8 cellular contexts compared by ENCODE assay signal in genomic region chr6:4155848-4156466, GRCh38. TPM values are rescaled to one million over a fixed set of nuclear protein-coding genes. Genes with fewer than 3 reads are reported as not detected.
DNase-seq lines count a peak whose midpoint lies in the region; ATAC-seq and TF ChIP-seq lines count a peak whose summit lies in the region.

No MANE protein-coding gene starts in this region.

- TF ChIP-seq CTCF in HEK293 (tag by site-specific recombination; IDR thresholded peaks at IDR 0.05) = peak; percentile 68

- H3K9me3 Mint-ChIP-seq in activated naive CD8-positive, alpha-beta T cell treated with anti-CD3 and anti-CD28 coated beads, Interleukin-2, amount 50 U/mL, for 24 hours = no peaks in the 10 kb centered on the region

- POLR2A ChIA-PET in HEK293 (lab: Yijun Ruan, JAX) = interaction anchor here (1.9 kb wide), 1 partner anchor 21 kb away, joined by 8 read pairs; the partner anchor contains the start of gene ECI2

- H3K4me1 Mint-ChIP-seq in activated naive CD8-positive, alpha-beta T cell treated with anti-CD3 and anti-CD28 coated beads, Interleukin-2, amount 50 U/mL, for 24 hours = peaks cover 6% of the 10 kb centered on the region

- H3K27ac Mint-ChIP-seq in activated naive CD8-positive, alpha-beta T cell treated with anti-CD3 and anti-CD28 coated beads, Interleukin-2, amount 50 U/mL, for 24 hours = no peak overlapping the region

- H3K4me3 ChIP-seq in HEK293 (ENCODE audit: low read depth, low read length) = no peak overlapping the region

- CTCF ChIA-PET in HEK293 (lab: Yijun Ruan, JAX) = interaction anchor here (0.6 to 7.4 kb wide), 46 partner anchors 11 to 1625 kb away, joined by 3 to 59 read pairs (median 4); partner anchors contain the start of genes ECI2 and FAM50B

- intact Hi-C loops in left cardiac atrium (cut with DNase I) = loop anchor here (5.0 kb wide), 1 partner anchor 99 kb away; no protein-coding TSS in a partner anchor

- no peaks in the 10 kb centered on the region for H3K9me3 ChIP-seq in HEK293 (ENCODE audit: control insufficient read depth, insufficient read depth, low read depth, low read length)

- ATAC-seq in activated naive CD8-positive, alpha-beta T cell treated with anti-CD3 and anti-CD28 coated beads, Interleukin-2, amount 50 U/mL, for 24 hours = peak; percentile 91
- peak; percentile 82 to 87 for ATAC-seq in left cardiac atrium
- ATAC-seq in HG02763 (IDR thresholded peaks at IDR 0.05; ENCODE audit: unreplicated experiment) = no peak

- H3K27me3 Mint-ChIP-seq in activated naive CD8-positive, alpha-beta T cell treated with anti-CD3 and anti-CD28 coated beads, Interleukin-2, amount 50 U/mL, for 24 hours = peaks cover 2% of the 10 kb centered on the region

- H3K27ac ChIP-seq in HEK293 (ENCODE audit: extremely low read depth, low read depth, low read length) = no peak overlapping the region

- no peaks in the 10 kb centered on the region for H3K36me3 Mint-ChIP-seq in activated naive CD8-positive, alpha-beta T cell treated with anti-CD3 and anti-CD28 coated beads, Interleukin-2, amount 50 U/mL, for 24 hours (ENCODE audit: low read depth)

- no peak overlapping the region for H3K4me3 Mint-ChIP-seq in activated naive CD8-positive, alpha-beta T cell treated with anti-CD3 and anti-CD28 coated beads, Interleukin-2, amount 50 U/mL, for 24 hours

- H3K4me1 ChIP-seq in HEK293 (ENCODE audit: control insufficient read depth, insufficient read depth, low read length) = no peaks in the 10 kb centered on the region

- peak; percentile 85 for DNase-seq in EH (ENCODE audit: low read depth)
- DNase-seq in NCI-H146 (lab: John Stamatoyannopoulos, UW) = peak; percentile 74
- DNase-seq in SW480 (ENCODE audit: low spot score) = peak; percentile 73
- DNase-seq in activated naive CD8-positive, alpha-beta T cell treated with anti-CD3 and anti-CD28 coated beads, Interleukin-2, amount 50 U/mL, for 24 hours = peak; percentile 79
- DNase-seq in left cardiac atrium = peak; percentile 71
- peak; percentile 80 for DNase-seq in renal cortical epithelial cell (ENCODE audit: low read depth)

- H3K36me3 ChIP-seq in HEK293 (ENCODE audit: control insufficient read depth in 2 of 2, insufficient read depth in 1 of 2, low read length in 2 of 2) = no peaks in the 10 kb centered on the region

TF ChIP-seq in HEK293, 187 proteins besides CTCF, POLR2A, EP300 and RAD21 (continues in another document):
- peak; percentile 50; the same call in 1 of the 2 replicates for TF ChIP-seq ZNF335 (tag by site-specific recombination; conservative IDR thresholded peaks at IDR 0.05)
- no peak for TF ChIP-seq ZNF571 (tag by site-specific recombination; IDR thresholded peaks at IDR 0.05)
- TF ChIP-seq ZNF248 (tag by site-specific recombination; IDR thresholded peaks at IDR 0.05) = no peak
- 0 out of 2 replicates have a peak, but pooled peaks have one; percentile 34 for TF ChIP-seq MZF1 (tag by site-specific recombination; IDR thresholded peaks at IDR 0.05; ENCODE audit: borderline replicate concordance)
- TF ChIP-seq ZNF169 (tag by site-specific recombination; IDR thresholded peaks at IDR 0.05) = no peak
- TF ChIP-seq ZSCAN16 (tag by site-specific recombination; IDR thresholded peaks at IDR 0.05) = no peak
- TF ChIP-seq AEBP2 (tag by site-specific recombination; IDR thresholded peaks at IDR 0.05; ENCODE audit: borderline replicate concordance) = no peak
- no peak for TF ChIP-seq ZNF580 (tag by site-specific recombination; IDR thresholded peaks at IDR 0.05)
- TF ChIP-seq SP7 (tag by site-specific recombination; IDR thresholded peaks at IDR 0.05) = peak; percentile 40; the same call in 1 of the 2 replicates
- TF ChIP-seq ZNF518A (tag by site-specific recombination; conservative IDR thresholded peaks at IDR 0.05; ENCODE audit: low read depth) = peak; percentile 30; the same call in 1 of the 2 replicates
- TF ChIP-seq EGR2 (tag by site-specific recombination; IDR thresholded peaks at IDR 0.05; ENCODE audit: low read depth) = no peak
- no peak for TF ChIP-seq ZNF114 (tag by site-specific recombination; IDR thresholded peaks at IDR 0.05)
- 0 out of 2 replicates have a peak, but pooled peaks have one; percentile 13 for TF ChIP-seq WT1 (tag by site-specific recombination; IDR thresholded peaks at IDR 0.05)
- TF ChIP-seq ZXDB (tag by site-specific recombination; IDR thresholded peaks at IDR 0.05) = no peak
- 0 out of 2 replicates have a peak, but pooled peaks have one; percentile 22 for TF ChIP-seq ZNF629 (tag by site-specific recombination; IDR thresholded peaks at IDR 0.05)
- no peak for TF ChIP-seq ZNF610 (tag by site-specific recombination; IDR thresholded peaks at IDR 0.05; ENCODE audit: borderline replicate concordance)
- TF ChIP-seq ZNF747 (tag by site-specific recombination; IDR thresholded peaks at IDR 0.05) = no peak
- peak; percentile 51; the same call in 1 of the 2 replicates for TF ChIP-seq YY2 (tag by site-specific recombination; IDR thresholded peaks at IDR 0.05)
- no peak for TF ChIP-seq PATZ1 (tag by site-specific recombination; IDR thresholded peaks at IDR 0.05)
- no peak for TF ChIP-seq GLI4 (tag by site-specific recombination; IDR thresholded peaks at IDR 0.05)
- no peak for TF ChIP-seq SCRT2 (tag by site-specific recombination; IDR thresholded peaks at IDR 0.05)

RNA-seq across cellular contexts. Expression of gene ECI2, which starts 20.6 kb away (rescaled TPM):
- total RNA-seq in left cardiac atrium = 10 to 100 TPM; 82.9 to 84.1 TPM
- 94.5 and 126 TPM in 2 replicates for total RNA-seq in renal cortical epithelial cell
